ENCODE assay signal across 9 cellular contexts in the genomic region with DNA sequence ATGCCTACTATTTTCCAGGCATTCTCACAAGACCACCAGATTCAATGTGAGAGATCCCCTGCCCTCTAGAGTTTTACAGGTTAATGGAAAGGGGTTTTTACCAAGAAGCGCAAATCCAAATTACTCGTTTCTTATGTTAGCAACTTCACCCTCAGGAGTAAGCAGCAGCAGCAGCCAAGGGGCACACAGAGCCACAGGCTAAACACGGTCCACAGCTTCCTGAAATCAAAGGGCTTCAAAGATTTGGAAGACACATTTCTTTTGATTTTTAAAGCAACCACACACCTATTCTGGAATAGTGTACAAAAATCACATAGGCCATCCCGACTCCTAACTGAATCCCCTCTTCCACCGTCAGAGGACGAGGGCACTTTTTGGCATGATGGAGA.
DNase-seq lines count a peak whose midpoint lies in the region; ATAC-seq and TF ChIP-seq lines count a peak whose summit lies in the region.
"Had no signal": no experiment of that assay in that cellular context is flagged by ENCODE, and none has a peak within 500 bp of the region (broad histone marks: within the 10 kb centered on the region; RNA-seq: fewer than 3 reads in every experiment).

No MANE protein-coding gene starts in this region.

- peaks cover 65% of the 10 kb centered on the region for H3K4me1 Mint-ChIP-seq in activated CD4-positive, alpha-beta T cell treated with anti-CD3 and anti-CD28 coated beads for 36 hours

- intact Hi-C loops in activated CD4-positive, alpha-beta T cell treated with anti-CD3 and anti-CD28 coated beads for 36 hours (cut with DNase I, micrococcal nuclease): loop anchor here (1.0 to 5.0 kb wide), 7 partner anchors 16 to 379 kb away; a partner anchor contains a TSS
- intact Hi-C loops in right lobe of liver (cut with DNase I): loop anchor here in 1 of 2 donors (10.0 kb wide), 1 partner anchor 105 kb away; a partner anchor contains a TSS

- no peak overlapping the region for H3K4me3 ChIP-seq in right lobe of liver
- peak overlapping the region; percentile 34 for H3K4me3 ChIP-seq in thoracic aorta

- H3K27ac ChIP-seq in right lobe of liver: peak overlapping the region; percentile 90 to 95 (median 90)
- H3K27ac ChIP-seq in thoracic aorta: peak overlapping the region; percentile 93 to 99

- TF ChIP-seq CTCF in right lobe of liver (IDR thresholded peaks at IDR 0.05) (no peak), thoracic aorta (IDR thresholded peaks at IDR 0.05) (no peak)

- H3K27me3 Mint-ChIP-seq in activated CD4-positive, alpha-beta T cell treated with anti-CD3 and anti-CD28 coated beads for 36 hours: no peaks in the 10 kb centered on the region

- no peaks in the 10 kb centered on the region for H3K36me3 ChIP-seq in right lobe of liver
- H3K36me3 ChIP-seq in thoracic aorta: no peaks in the 10 kb centered on the region

- peaks cover 2% of the 10 kb centered on the region for H3K36me3 Mint-ChIP-seq in activated CD4-positive, alpha-beta T cell treated with anti-CD3 and anti-CD28 coated beads for 36 hours (ENCODE audit: low read depth)
- peaks cover 4 to 7% of the 10 kb centered on the region in 2 donors for H3K36me3 Mint-ChIP-seq in activated naive CD4-positive, alpha-beta T cell treated with anti-CD3 and anti-CD28 coated beads, Interleukin-2, amount 50 U/mL, for 72 hours

- TF ChIP-seq POLR2A in right lobe of liver (IDR thresholded peaks at IDR 0.05) (no peak), erythroblast (IDR thresholded peaks at IDR 0.05; ENCODE audit: low read length) (no peak)

- H3K9me3 ChIP-seq in right lobe of liver (no peaks in the 10 kb centered on the region), thoracic aorta (no peaks in the 10 kb centered on the region)

- CTCF ChIA-PET in activated CD4-positive, alpha-beta T cell treated with anti-CD3 and anti-CD28 coated beads for 36 hours (lab: Charles Lee): interaction anchor here (0.5 to 5.2 kb wide), 25 partner anchors 10 to 154 kb away, joined by 3 to 43 read pairs (median 3); a partner anchor contains a TSS

- peak; percentile 25 for DNase-seq in activated CD4-positive, alpha-beta T cell treated with anti-CD3 and anti-CD28 coated beads for 36 hours
- DNase-seq in activated CD4-positive, alpha-beta T cell treated with anti-CD3 and anti-CD28 coated beads for 4 hours: no peak
- no peak for DNase-seq in activated naive CD4-positive, alpha-beta T cell treated with anti-CD3 and anti-CD28 coated beads, Interleukin-2, amount 50 U/mL, for 72 hours (ENCODE audit: low spot score in 2 of 2)
- DNase-seq in right lobe of liver: no peak
- no peak for DNase-seq in thoracic aorta (ENCODE audit: low spot score)
- no peak for DNase-seq in UCSD-AML1 (lab: John Stamatoyannopoulos, UW; ENCODE audit: unreplicated experiment)
- DNase-seq in erythroblast (lab: John Stamatoyannopoulos, UW): no peak
- DNase-seq: NCI-H1105 treated with DMSO at 0.1 percent for 48 hours had no signal

- peaks cover 0 to 41% (median 18%) of the 10 kb centered on the region in 4 donors for H3K4me1 ChIP-seq in right lobe of liver
- peaks cover 38 to 74% of the 10 kb centered on the region in 2 donors for H3K4me1 ChIP-seq in thoracic aorta (ENCODE audit: control insufficient read depth in 1 of 2, low read depth in 2 of 2)

- peak overlapping the region; percentile 98 for H3K27ac Mint-ChIP-seq in activated CD4-positive, alpha-beta T cell treated with anti-CD3 and anti-CD28 coated beads for 36 hours
- peak overlapping the region; percentile 92 to 100 for H3K27ac Mint-ChIP-seq in activated naive CD4-positive, alpha-beta T cell treated with anti-CD3 and anti-CD28 coated beads, Interleukin-2, amount 50 U/mL, for 72 hours

- POLR2A ChIA-PET in activated CD4-positive, alpha-beta T cell treated with anti-CD3 and anti-CD28 coated beads for 36 hours (lab: Charles Lee): interaction anchor here (0.5 to 6.7 kb wide), 21 partner anchors 11 to 376 kb away, joined by 3 to 113 read pairs (median 4); no protein-coding TSS in a partner anchor

- no peaks in the 10 kb centered on the region for H3K9me3 Mint-ChIP-seq in activated CD4-positive, alpha-beta T cell treated with anti-CD3 and anti-CD28 coated beads for 36 hours (ENCODE audit: low read depth)
- no peaks in the 10 kb centered on the region for H3K9me3 Mint-ChIP-seq in activated naive CD4-positive, alpha-beta T cell treated with anti-CD3 and anti-CD28 coated beads, Interleukin-2, amount 50 U/mL, for 72 hours

- ATAC-seq in activated CD4-positive, alpha-beta T cell treated with anti-CD3 and anti-CD28 coated beads for 36 hours: no peak
- no peak for ATAC-seq in activated naive CD4-positive, alpha-beta T cell treated with anti-CD3 and anti-CD28 coated beads, Interleukin-2, amount 50 U/mL, for 72 hours
- ATAC-seq in right lobe of liver: no peak
- ATAC-seq in thoracic aorta (ENCODE audit: insufficient number of reproducible peaks, low FRiP score, low read depth): no peak
- no peak for ATAC-seq in HG03571 (IDR thresholded peaks at IDR 0.05; ENCODE audit: unreplicated experiment)

- 24% methylated on average over 6 of the region's 6 CpGs for WGBS in right lobe of liver (ENCODE audit: insufficient coverage, low coverage, low lambda C conversion rate, missing lambda C conversion rate)

- H3K4me3 Mint-ChIP-seq in activated CD4-positive, alpha-beta T cell treated with anti-CD3 and anti-CD28 coated beads for 36 hours: peak overlapping the region; percentile 75

- no peaks in the 10 kb centered on the region for H3K27me3 ChIP-seq in right lobe of liver
- H3K27me3 ChIP-seq in thoracic aorta (replicated peaks; ENCODE audit: insufficient read depth): no peaks in the 10 kb centered on the region
